In the genomic region with DNA sequence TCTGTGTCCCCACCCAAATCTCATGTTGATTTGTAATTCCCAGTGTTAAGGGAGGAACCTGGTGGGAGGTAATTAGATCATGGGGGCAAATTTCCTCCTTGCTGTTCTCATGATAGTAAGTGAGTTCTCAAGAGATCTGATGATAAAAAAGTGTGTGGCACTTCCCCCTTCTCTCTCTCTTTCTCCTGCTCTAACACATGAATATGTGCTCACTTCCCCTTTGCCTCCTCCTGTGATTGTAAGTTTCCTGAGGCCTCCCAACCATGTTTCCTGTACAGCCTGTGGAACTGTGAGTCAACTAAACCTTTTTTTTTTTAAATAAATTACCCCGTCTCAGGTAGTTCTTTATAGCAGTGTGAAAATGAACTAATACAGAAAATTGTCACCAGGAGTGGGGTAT, we compare ENCODE assay signal across 16 cellular contexts.
"Had no signal": no experiment of that assay in that cellular context is flagged by ENCODE, and none has a peak within 500 bp of the region (broad histone marks: within the 10 kb centered on the region; RNA-seq: fewer than 3 reads in every experiment).

No MANE protein-coding gene starts in this region.

- H3K4me1 ChIP-seq: adrenal gland, heart left ventricle, upper lobe of left lung had no signal

- H3K27ac ChIP-seq: adrenal gland, dorsolateral prefrontal cortex, gastrocnemius medialis, upper lobe of left lung, WERI-Rb-1 had no signal

- H3K36me3 Mint-ChIP-seq: immature natural killer cell had no signal

- H3K27me3 ChIP-seq: adrenal gland, dorsolateral prefrontal cortex, gastrocnemius medialis, heart left ventricle, upper lobe of left lung had no signal

- H3K9me3 ChIP-seq: gastrocnemius medialis had no signal

- H3K27ac Mint-ChIP-seq: endodermal cell; immature natural killer cell; stimulated activated naive CD8-positive, alpha-beta T cell treated with anti-CD3 and anti-CD28 coated beads, Interleukin-15, amount 100 ng/mL, for 72 hours had no signal

- H3K36me3 ChIP-seq: adrenal gland, gastrocnemius medialis, heart left ventricle, upper lobe of left lung, WERI-Rb-1 had no signal

- H3K4me1 Mint-ChIP-seq: endodermal cell; immature natural killer cell; neural crest cell; stimulated activated naive CD8-positive, alpha-beta T cell treated with anti-CD3 and anti-CD28 coated beads, Interleukin-15, amount 100 ng/mL, for 72 hours had no signal

- H3K4me3 Mint-ChIP-seq: endodermal cell; immature natural killer cell; neural crest cell; stimulated activated naive CD8-positive, alpha-beta T cell treated with anti-CD3 and anti-CD28 coated beads, Interleukin-15, amount 100 ng/mL, for 72 hours had no signal

- H3K27me3 Mint-ChIP-seq: stimulated activated naive CD8-positive, alpha-beta T cell treated with anti-CD3 and anti-CD28 coated beads, Interleukin-15, amount 100 ng/mL, for 72 hours had no signal

- DNase-seq: activated CD4-positive, alpha-beta T cell treated with anti-CD3 and anti-CD28 coated beads, Interleukin-2, amount 50 U/mL, for 48 hours; activated naive CD4-positive, alpha-beta T cell treated with anti-CD3 and anti-CD28 coated beads, Interleukin-2, amount 50 U/mL, for 16 hours; adrenal gland; dorsolateral prefrontal cortex; endodermal cell; erythroblast; gastrocnemius medialis; heart left ventricle; immature natural killer cell; stimulated activated CD4-positive, alpha-beta T cell treated with anti-CD3 and anti-CD28 coated beads, Interleukin-1b, Interleukin-23, amount 100 ng/mL, for 48 hours; stimulated activated naive CD8-positive, alpha-beta T cell treated with anti-CD3 and anti-CD28 coated beads, Interleukin-15, amount 100 ng/mL, for 72 hours; T-helper 9 cell; upper lobe of left lung; WERI-Rb-1 had no signal

- H3K4me3 ChIP-seq: adrenal gland, dorsolateral prefrontal cortex, gastrocnemius medialis, heart left ventricle, upper lobe of left lung had no signal

- ATAC-seq: gastrocnemius medialis; heart left ventricle; sciatic nerve; stimulated activated naive CD8-positive, alpha-beta T cell treated with anti-CD3 and anti-CD28 coated beads, Interleukin-15, amount 100 ng/mL, for 72 hours had no signal
